In genomic region chr14:81247271-81247766, GRCh38 we compare ENCODE assay signal across 21 cellular contexts. TPM values are rescaled to one million over a fixed set of nuclear protein-coding genes. Genes with fewer than 3 reads are reported as not detected.
DNase-seq lines count a peak whose midpoint lies in the region; ATAC-seq and TF ChIP-seq lines count a peak whose summit lies in the region.
"Had no signal": no experiment of that assay in that cellular context is flagged by ENCODE, and none has a peak within 500 bp of the region (broad histone marks: within the 10 kb centered on the region; RNA-seq: fewer than 3 reads in every experiment).

No MANE protein-coding gene starts in this region.

- H3K9me3 Mint-ChIP-seq in WTC11 (peaks cover 31% of the 10 kb centered on the region), neural crest cell (peaks cover 7% of the 10 kb centered on the region), type B pancreatic cell (peaks cover 4% of the 10 kb centered on the region), glutamatergic neuron (ENCODE audit: unreplicated experiment) (peaks cover 16% of the 10 kb centered on the region)

- POLR2A ChIA-PET in WTC11 (lab: Charles Lee) = no interaction called here

- H3K27me3 Mint-ChIP-seq in WTC11 (ENCODE audit: low read depth) (peaks cover 11% of the 10 kb centered on the region; the same call in 1 of the 2 replicates), neural crest cell (ENCODE audit: low read depth) (no peaks in the 10 kb centered on the region), type B pancreatic cell (no peaks in the 10 kb centered on the region), glutamatergic neuron (ENCODE audit: unreplicated experiment) (peaks cover 5% of the 10 kb centered on the region)

- DNase-seq in AG08395 (ENCODE audit: low spot score) (peak; percentile 54), GM23248 (peak; percentile 77), WTC11 (ENCODE audit: low spot score) (no peak), neural crest cell (ENCODE audit: low read depth, low spot score) (no peak), type B pancreatic cell (ENCODE audit: extremely low spot score, unreplicated experiment) (no peak), glutamatergic neuron (no peak), NAMALWA (ENCODE audit: low spot score) (no peak)
- DNase-seq: DMS53; H7; lower lobe of right lung; naive B cell; NCI-H526; SIG-M5; stimulated activated CD4-positive, alpha-beta T cell treated with anti-CD3 and anti-CD28 coated beads, Interleukin-12 subunit alpha, Interleukin-12 subunit beta, amount 100 ng/mL, for 4 hours had no signal

- peak overlapping the region; percentile 81; the same call in 1 of the 2 replicates for H2AFZ ChIP-seq in GM23248

- H3K4me1 ChIP-seq in GM23248 (ENCODE audit: insufficient read depth) = peaks cover 15% of the 10 kb centered on the region; the same call in 1 of the 2 replicates
- H3K4me1 ChIP-seq: lower lobe of right lung had no signal

- H3K27ac Mint-ChIP-seq in WTC11 (no peak overlapping the region), neural crest cell (ENCODE audit: unreplicated experiment) (peak overlapping the region; percentile 6), type B pancreatic cell (no peak overlapping the region), glutamatergic neuron (ENCODE audit: unreplicated experiment) (no peak overlapping the region)
- H3K27ac Mint-ChIP-seq: activated T-helper 17 cell treated with anti-CD3 and anti-CD28 coated beads, Interleukin-2, amount 50 U/mL, for 72 hours; CD4-positive, CD25-positive, alpha-beta regulatory T cell; naive B cell had no signal

- 33 to 44% methylated on average over 8 of the region's 8 CpGs for WGBS in GM23248 (ENCODE audit: low coverage in 1 of 2, low lambda C conversion rate in 2 of 2, missing lambda C conversion rate in 2 of 2), 2 experiments

- in situ Hi-C loops in GM23248 (cut with MboI) = no loop called here

- TF ChIP-seq CTCF in WTC11 (IDR thresholded peaks at IDR 0.05) = no peak
- TF ChIP-seq CTCF in neural crest cell (conservative IDR thresholded peaks at IDR 0.05) = no peak
- no peak for TF ChIP-seq CTCF in type B pancreatic cell (conservative IDR thresholded peaks at IDR 0.05)
- no peak for TF ChIP-seq CTCF in glutamatergic neuron (IDR thresholded peaks at IDR 0.05; ENCODE audit: partially characterized antibody, unreplicated experiment)

- no peaks in the 10 kb centered on the region for H3K4me1 Mint-ChIP-seq in WTC11
- H3K4me1 Mint-ChIP-seq in neural crest cell = no peaks in the 10 kb centered on the region
- no peaks in the 10 kb centered on the region for H3K4me1 Mint-ChIP-seq in type B pancreatic cell (ENCODE audit: unreplicated experiment)
- H3K4me1 Mint-ChIP-seq in glutamatergic neuron (ENCODE audit: low read depth, unreplicated experiment) = no peaks in the 10 kb centered on the region
- H3K4me1 Mint-ChIP-seq: activated T-helper 17 cell treated with anti-CD3 and anti-CD28 coated beads, Interleukin-2, amount 50 U/mL, for 72 hours; CD4-positive, CD25-positive, alpha-beta regulatory T cell; naive B cell had no signal

- H3K36me3 ChIP-seq in GM23248 (ENCODE audit: low read depth) = no peaks in the 10 kb centered on the region
- H3K36me3 ChIP-seq: cardiac muscle cell, lower lobe of right lung, thoracic aorta had no signal

- CTCF ChIA-PET in WTC11 (lab: Charles Lee) = no interaction called here

- H3F3A ChIP-seq in GM23248 (ENCODE audit: insufficient read depth) = peaks cover 19% of the 10 kb centered on the region

- peaks cover 24% of the 10 kb centered on the region for H3K36me3 Mint-ChIP-seq in WTC11
- peaks cover 8% of the 10 kb centered on the region for H3K36me3 Mint-ChIP-seq in neural crest cell (ENCODE audit: low read depth)
- no peaks in the 10 kb centered on the region for H3K36me3 Mint-ChIP-seq in type B pancreatic cell
- H3K36me3 Mint-ChIP-seq in glutamatergic neuron (ENCODE audit: unreplicated experiment) = peaks cover 26% of the 10 kb centered on the region
- H3K36me3 Mint-ChIP-seq: CD4-positive, CD25-positive, alpha-beta regulatory T cell had no signal

- ATAC-seq in WTC11 (peak; percentile 41; the same call in 1 of the 2 replicates), GM19397 (IDR thresholded peaks at IDR 0.05; ENCODE audit: unreplicated experiment) (no peak)
- ATAC-seq: activated CD4-positive, CD25-positive, alpha-beta regulatory T cell treated with anti-CD3 and anti-CD28 coated beads, Interleukin-2, amount 50 U/mL, for 24 hours had no signal

- peak overlapping the region; percentile 70 for H3K4me2 ChIP-seq in GM23248 (ENCODE audit: unreplicated experiment)

- no peaks in the 10 kb centered on the region for H3K79me2 ChIP-seq in GM23248 (ENCODE audit: insufficient read depth)

- no peak overlapping the region for H3K4me3 Mint-ChIP-seq in WTC11
- no peak overlapping the region for H3K4me3 Mint-ChIP-seq in neural crest cell
- H3K4me3 Mint-ChIP-seq in type B pancreatic cell = no peak overlapping the region
- H3K4me3 Mint-ChIP-seq in glutamatergic neuron (ENCODE audit: unreplicated experiment) = no peak overlapping the region
- H3K4me3 Mint-ChIP-seq: activated T-helper 17 cell treated with anti-CD3 and anti-CD28 coated beads, Interleukin-2, amount 50 U/mL, for 72 hours; CD4-positive, CD25-positive, alpha-beta regulatory T cell; naive B cell had no signal

- H3K9ac ChIP-seq in GM23248 = no peak overlapping the region

- H3K9me3 ChIP-seq in GM23248 (ENCODE audit: low read depth) = no peaks in the 10 kb centered on the region
- H3K9me3 ChIP-seq: thoracic aorta had no signal

- H4K20me1 ChIP-seq in GM23248 (ENCODE audit: insufficient read depth) = no peaks in the 10 kb centered on the region

- no peak overlapping the region for H3K4me3 ChIP-seq in GM23248
- H3K4me3 ChIP-seq: cardiac muscle cell, lower lobe of right lung, thoracic aorta had no signal

- H3K9me2 ChIP-seq in GM23248 (ENCODE audit: insufficient read depth) = no peaks in the 10 kb centered on the region

- peaks cover 3% of the 10 kb centered on the region; the same call in 1 of the 2 replicates for H3K27me3 ChIP-seq in GM23248 (replicated peaks; ENCODE audit: insufficient read depth)
- H3K27me3 ChIP-seq: cardiac muscle cell had no signal

- peak overlapping the region; percentile 58; the same call in 1 of the 2 replicates for H3K27ac ChIP-seq in GM23248
- H3K27ac ChIP-seq: cardiac muscle cell, HL-60, lower lobe of right lung, thoracic aorta had no signal

TF ChIP-seq in WTC11, 78 proteins besides CTCF, POLR2A, EP300 and RAD21 (continues in another document):
- TF ChIP-seq CREM (CRISPR knock-in tag; IDR thresholded peaks at IDR 0.05) (no peak), IRF2 (CRISPR knock-in tag; IDR thresholded peaks at IDR 0.05; ENCODE audit: borderline replicate concordance, low read depth) (no peak), RORB (CRISPR knock-in tag; IDR thresholded peaks at IDR 0.05) (no peak), EMX1 (CRISPR knock-in tag; IDR thresholded peaks at IDR 0.05) (no peak), ZNF512 (CRISPR knock-in tag; IDR thresholded peaks at IDR 0.05; ENCODE audit: borderline replicate concordance) (no peak), PREB (CRISPR knock-in tag; IDR thresholded peaks at IDR 0.05; ENCODE audit: borderline replicate concordance) (no peak)

RNA-seq across cellular contexts. Expression of gene GTF2A1, which starts 26.6 kb away (rescaled TPM):
- total RNA-seq in GM23248 (2014; rRNA removed; shearing (Covaris generic)) = 22.5 and 27.8 TPM in 2 replicates
- 3.8 and 3.9 TPM in 2 replicates for polyA plus RNA-seq in GM23248 (2016; fragmentation: Nextera tagmentation; extraction: Ambion mirVana)
- total RNA-seq in WTC11 (2021) = 44.3 to 49.0 TPM (median 45.2 TPM) in 3 replicates
- 42.0 and 42.7 TPM in 2 replicates for total RNA-seq in neural crest cell
- total RNA-seq in type B pancreatic cell (ENCODE audit: low replicate concordance) = 31.4 and 40.9 TPM in 2 replicates
- 62.3 TPM for total RNA-seq in glutamatergic neuron (ENCODE audit: unreplicated experiment)

Comparison
In these comparisons a context has a peak if more than half of its experiments do, and no peak if none do; other contexts are left out.
1. DNase-seq: peak in AG08395 (single experiment) and GM23248 (single experiment); none in WTC11 (single experiment), neural crest cell (single experiment), type B pancreatic cell (single experiment), glutamatergic neuron (single experiment) and NAMALWA (single experiment).